In genomic region chr19:43589277-43589676, GRCh38 we compare ENCODE assay signal across 11 cellular contexts. TPM values are rescaled to one million over a fixed set of nuclear protein-coding genes. Genes with fewer than 3 reads are reported as not detected.
"Had no signal": no experiment of that assay in that cellular context is flagged by ENCODE, and none has a peak within 500 bp of the region (broad histone marks: within the 10 kb centered on the region; RNA-seq: fewer than 3 reads in every experiment).

No MANE protein-coding gene starts in this region.

- DNase-seq: activated CD4-positive, alpha-beta memory T cell treated with anti-CD3 and anti-CD28 coated beads, Interleukin-2, amount 10 ng/mL, durations not matched to agents 7 days and 5 days; activated CD4-positive, alpha-beta T cell treated with anti-CD3 and anti-CD28 coated beads for 36 hours; foreskin melanocyte; heart right ventricle; islet precursor cell; left lung; mesenchymal stem cell; retina had no signal

- H3K9me3 ChIP-seq: heart right ventricle, left lung had no signal

- H3K27me3 Mint-ChIP-seq: activated CD4-positive, alpha-beta memory T cell treated with anti-CD3 and anti-CD28 coated beads, Interleukin-2, amount 10 ng/mL, durations not matched to agents 7 days and 5 days; activated CD4-positive, alpha-beta T cell treated with anti-CD3 and anti-CD28 coated beads for 36 hours had no signal

- H3K9me3 Mint-ChIP-seq: activated CD4-positive, alpha-beta memory T cell treated with anti-CD3 and anti-CD28 coated beads, Interleukin-2, amount 10 ng/mL, durations not matched to agents 7 days and 5 days had no signal

- H3K27me3 ChIP-seq: heart right ventricle, left lung had no signal

- H3K27ac ChIP-seq: heart right ventricle, left lung, parathyroid adenoma, VCaP had no signal

- ATAC-seq: activated CD4-positive, alpha-beta T cell treated with anti-CD3 and anti-CD28 coated beads for 36 hours; heart right ventricle; left lung had no signal

- H3K4me3 ChIP-seq: heart right ventricle, left lung had no signal

- H3K4me3 Mint-ChIP-seq: activated CD4-positive, alpha-beta memory T cell treated with anti-CD3 and anti-CD28 coated beads, Interleukin-2, amount 10 ng/mL, durations not matched to agents 7 days and 5 days; activated CD4-positive, alpha-beta T cell treated with anti-CD3 and anti-CD28 coated beads for 36 hours had no signal

RNA-seq across cellular contexts. Expression of gene SRRM5, which starts 22.6 kb away (rescaled TPM):
- total RNA-seq: temporal lobe had no signal
